ENCODE assay signal across 9 cellular contexts in genomic region chr14:24132061-24132685, GRCh38. TPM values are rescaled to one million over a fixed set of nuclear protein-coding genes. Genes with fewer than 3 reads are reported as not detected.
DNase-seq lines count a peak whose midpoint lies in the region; ATAC-seq and TF ChIP-seq lines count a peak whose summit lies in the region.
"Had no signal": no experiment of that assay in that cellular context is flagged by ENCODE, and none has a peak within 500 bp of the region (broad histone marks: within the 10 kb centered on the region; RNA-seq: fewer than 3 reads in every experiment).

No MANE protein-coding gene starts in this region.

- no peak overlapping the region for H4K8ac ChIP-seq in mesendoderm (ENCODE audit: low read depth, low read length)

- H2BK15ac ChIP-seq in mesendoderm (replicated peaks; ENCODE audit: low read depth): no peak overlapping the region

- no peak overlapping the region for H3K4me2 ChIP-seq in mesendoderm (ENCODE audit: low read length)

- no peak overlapping the region for H4K5ac ChIP-seq in mesendoderm (ENCODE audit: low read length)

- H3K27ac ChIP-seq in RWPE1: peak overlapping the region; percentile 6; the same call in 1 of the 2 replicates
- peak overlapping the region; percentile 73 to 74 for H3K27ac ChIP-seq in breast epithelium
- H3K27ac ChIP-seq in skeletal muscle tissue (ENCODE audit: low read depth, low read length): peak overlapping the region; percentile 96
- no peak overlapping the region for H3K27ac ChIP-seq in mesendoderm (ENCODE audit: low read depth, low read length)

- H3K23ac ChIP-seq in mesendoderm (ENCODE audit: low read length): no peak overlapping the region

- H3K9me3 ChIP-seq in breast epithelium: no peaks in the 10 kb centered on the region
- no peaks in the 10 kb centered on the region for H3K9me3 ChIP-seq in skeletal muscle tissue (ENCODE audit: control insufficient read depth in 3 of 3, low read length in 3 of 3)

- H3K18ac ChIP-seq in mesendoderm (ENCODE audit: low read length): no peak overlapping the region

- H2AK5ac ChIP-seq in mesendoderm (ENCODE audit: low read length): no peak overlapping the region

- no peak overlapping the region for H2BK120ac ChIP-seq in mesendoderm (ENCODE audit: low read depth, low read length)

- peak overlapping the region; percentile 82 to 96 (median 82) for H3K9ac ChIP-seq in skeletal muscle tissue (ENCODE audit: low read depth in 1 of 3, low read length in 3 of 3)
- H3K9ac ChIP-seq in mesendoderm (ENCODE audit: low read length): no peak overlapping the region

- POLR2A ChIA-PET in RWPE1 (lab: Yijun Ruan, JAX; ENCODE audit: low non-redundant PET): no interaction called here

- no peak overlapping the region for H3K56ac ChIP-seq in mesendoderm (ENCODE audit: low read length)

- peaks cover 5 to 6% of the 10 kb centered on the region in 2 donors for H3K4me1 ChIP-seq in breast epithelium
- peaks cover 39 to 51% (median 43%) of the 10 kb centered on the region in 3 donors for H3K4me1 ChIP-seq in skeletal muscle tissue (ENCODE audit: control insufficient read depth in 3 of 3, insufficient read depth in 3 of 3, low read length in 3 of 3)
- peaks cover 1% of the 10 kb centered on the region for H3K4me1 ChIP-seq in mesendoderm (ENCODE audit: control insufficient read depth, low read depth, low read length)

- H3K79me1 ChIP-seq in mesendoderm (ENCODE audit: low read length): no peaks in the 10 kb centered on the region

- intact Hi-C loops in breast epithelium (cut with DNase I; ENCODE audit: low total_unique reads): no loop called here

- TF ChIP-seq CTCF in GM06990 (IDR thresholded peaks at IDR 0.05; ENCODE audit: insufficient read depth, low read length, poor library complexity, severe bottlenecking) (no peak), RWPE1 (conservative IDR thresholded peaks at IDR 0.05; ENCODE audit: low read depth) (no peak), breast epithelium (IDR thresholded peaks at IDR 0.05) (no peak)

- H2BK5ac ChIP-seq in mesendoderm (ENCODE audit: low read length): no peak overlapping the region

- CTCF ChIA-PET in RWPE1 (lab: Yijun Ruan, JAX): no interaction called here

- WGBS in mesendoderm (ENCODE audit: extremely low coverage, insufficient coverage, low lambda C conversion rate): no CpG with 5 or more reads among the region's 24 CpGs

- peak; percentile 58 for DNase-seq in GM06990 (ENCODE audit: extremely low read depth, insufficient read length)
- no peak for DNase-seq in RWPE1 (ENCODE audit: low spot score)
- peak; percentile 70 to 86 for DNase-seq in breast epithelium (ENCODE audit: low spot score in 2 of 2)
- DNase-seq in mesendoderm: no peak
- DNase-seq: NCI-H446 had no signal

- no peaks in the 10 kb centered on the region for H3K27me3 ChIP-seq in GM06990 (replicated peaks; ENCODE audit: control insufficient read depth, insufficient read depth, low read length)
- H3K27me3 ChIP-seq in breast epithelium: no peaks in the 10 kb centered on the region
- H3K27me3 ChIP-seq in skeletal muscle tissue (ENCODE audit: control insufficient read depth in 3 of 3, insufficient read depth in 3 of 3, low read length in 3 of 3): no peaks in the 10 kb centered on the region
- no peaks in the 10 kb centered on the region for H3K27me3 ChIP-seq in mesendoderm (ENCODE audit: insufficient read depth, low read length, poor library complexity)

- ATAC-seq in HG02852 (IDR thresholded peaks at IDR 0.05; ENCODE audit: unreplicated experiment) (no peak), GM21526 (IDR thresholded peaks at IDR 0.05; ENCODE audit: low FRiP score, unreplicated experiment) (no peak), HG02970 (IDR thresholded peaks at IDR 0.05; ENCODE audit: low FRiP score, unreplicated experiment) (no peak)

- H3K36me3 ChIP-seq in GM06990 (ENCODE audit: control insufficient read depth, insufficient read depth, low read length) (no peaks in the 10 kb centered on the region; the same call in 1 of the 2 replicates), breast epithelium (no peaks in the 10 kb centered on the region), skeletal muscle tissue (ENCODE audit: control insufficient read depth in 3 of 3, insufficient read depth in 3 of 3, low read length in 3 of 3) (peaks cover 0 to 9% (median 3%) of the 10 kb centered on the region in 3 donors), mesendoderm (ENCODE audit: control insufficient read depth, insufficient read depth, low read length) (no peaks in the 10 kb centered on the region)

- no peak for TF ChIP-seq POLR2A in breast epithelium (IDR thresholded peaks at IDR 0.05)

- H3K4me3 ChIP-seq in GM06990 (replicated peaks; ENCODE audit: low read depth, low read length): no peak overlapping the region
- peak overlapping the region in 1 of 3 donors; percentile 40 for H3K4me3 ChIP-seq in breast epithelium
- H3K4me3 ChIP-seq in skeletal muscle tissue (ENCODE audit: low read length in 3 of 3): peak overlapping the region; percentile 70 to 88 (median 87)
- H3K4me3 ChIP-seq in mesendoderm (ENCODE audit: low read length): no peak overlapping the region

- no peaks in the 10 kb centered on the region for H3K79me2 ChIP-seq in mesendoderm (ENCODE audit: control insufficient read depth, insufficient read depth, low read length)

- H3K4ac ChIP-seq in mesendoderm (ENCODE audit: low read depth, low read length): no peak overlapping the region

RNA-seq across cellular contexts. Expression of gene FITM1, which starts 1.7 kb away (rescaled TPM):
- total RNA-seq in breast epithelium (1 to 10 TPM; 1.2 to 2.6 (median 1.6) TPM), skeletal muscle tissue (172 TPM)
- 0.17 TPM for polyA plus RNA-seq in mesendoderm (2013, experiment 1 of 2)
- polyA plus RNA-seq in mesendoderm (2013, experiment 2 of 2): 0.13 TPM

RNA-seq across cellular contexts. Expression of gene PSME1, which starts 3.8 kb away (rescaled TPM):
- total RNA-seq in breast epithelium: 100 to 1,000 TPM in 2 of 3 donors, 10 to 100 TPM in 1; 91.1 to 151 (median 135) TPM
- total RNA-seq in skeletal muscle tissue: 89.8 TPM
- 30.5 TPM for polyA plus RNA-seq in mesendoderm (2013, experiment 1 of 2)
- 31.4 TPM for polyA plus RNA-seq in mesendoderm (2013, experiment 2 of 2)

RNA-seq across cellular contexts. Expression of gene EMC9, which starts 9.2 kb away (rescaled TPM):
- total RNA-seq in breast epithelium (10 to 100 TPM; 13.4 to 19.0 (median 16.5) TPM), skeletal muscle tissue (12.0 TPM)
- 23.2 TPM for polyA plus RNA-seq in mesendoderm (2013, experiment 1 of 2)
- 21.0 TPM for polyA plus RNA-seq in mesendoderm (2013, experiment 2 of 2)

RNA-seq across cellular contexts. Expression of gene PSME2, which starts 14.2 kb away (rescaled TPM):
- 10 to 100 TPM; 22.1 to 69.2 (median 62.1) TPM for total RNA-seq in breast epithelium
- total RNA-seq in skeletal muscle tissue: 58.5 TPM
- 96.5 TPM for polyA plus RNA-seq in mesendoderm (2013, experiment 1 of 2)
- 93.0 TPM for polyA plus RNA-seq in mesendoderm (2013, experiment 2 of 2)

RNA-seq across cellular contexts. Expression of gene RNF31, which starts 15.1 kb away (rescaled TPM):
- total RNA-seq in breast epithelium (10 to 100 TPM; 29.1 to 43.8 (median 41.0) TPM), skeletal muscle tissue (33.4 TPM)
- polyA plus RNA-seq in mesendoderm (2013, experiment 1 of 2): 56.1 TPM
- 50.3 TPM for polyA plus RNA-seq in mesendoderm (2013, experiment 2 of 2)

Comparison
In these comparisons a context has a peak if more than half of its experiments do, and no peak if none do; other contexts are left out.
1. DNase-seq: peak in GM06990 (single experiment) and breast epithelium (2 of 2); none in RWPE1 (single experiment) and mesendoderm (single experiment).
2. H3K4me3 ChIP-seq: peak in skeletal muscle tissue (3 of 3); none in GM06990 (single experiment) and mesendoderm (single experiment).
3. RNA of gene FITM1, which starts 1.7 kb away (total RNA-seq): 172 TPM in skeletal muscle tissue (single experiment); 1.2 to 2.6 TPM in breast epithelium; every median in the first group is over 10 times any median in the second.